Comparison of ENCODE assay signal across 21 cellular contexts in genomic region chr11:708511-708910, GRCh38. TPM values are rescaled to one million over a fixed set of nuclear protein-coding genes. Genes with fewer than 3 reads are reported as not detected.
DNase-seq lines count a peak whose midpoint lies in the region; TF ChIP-seq lines count a peak whose summit lies in the region.
"Had no signal": no experiment of that assay in that cellular context is flagged by ENCODE, and none has a peak within 500 bp of the region (broad histone marks: within the 10 kb centered on the region; RNA-seq: fewer than 3 reads in every experiment).

No MANE protein-coding gene starts in this region.

- CTCF ChIA-PET in PC-9 (lab: Charles Lee), result no interaction called here

- H3K79me2 ChIP-seq in PC-9 (ENCODE audit: low read depth) (peaks cover 33% of the 10 kb centered on the region), osteoblast (ENCODE audit: insufficient read depth, low read length) (peaks cover 2% of the 10 kb centered on the region)

- H3K27me3 ChIP-seq in BLaER1 (peaks cover 68% of the 10 kb centered on the region), PC-9 (ENCODE audit: insufficient read depth, low read depth) (no peaks in the 10 kb centered on the region), osteoblast (ENCODE audit: insufficient read depth, low read length) (no peaks in the 10 kb centered on the region), uterus (no peaks in the 10 kb centered on the region)
- H3K27me3 ChIP-seq in effector memory CD4-positive, alpha-beta T cell (replicated peaks; ENCODE audit: control insufficient read depth, insufficient read depth, low read length, poor library complexity, severe bottlenecking), result peaks cover 16% of the 10 kb centered on the region
- H3K27me3 ChIP-seq: SJSA1 had no signal

- H3K9me3 ChIP-seq in BLaER1, result no peaks in the 10 kb centered on the region
- no peaks in the 10 kb centered on the region for H3K9me3 ChIP-seq in PC-9 (ENCODE audit: insufficient read depth, low read depth)
- no peaks in the 10 kb centered on the region for H3K9me3 ChIP-seq in osteoblast (ENCODE audit: low read depth, low read length)
- H3K9me3 ChIP-seq in effector memory CD4-positive, alpha-beta T cell (ENCODE audit: control insufficient read depth, low read length), result no peaks in the 10 kb centered on the region
- no peaks in the 10 kb centered on the region for H3K9me3 ChIP-seq in uterus
- H3K9me3 ChIP-seq: HAP-1, SJSA1 had no signal

- H3F3A ChIP-seq in PC-9 (ENCODE audit: insufficient read depth, low read depth), result peaks cover 14% of the 10 kb centered on the region; the same call in 1 of the 2 replicates

- H3K9ac ChIP-seq in BLaER1, result no peak overlapping the region
- H3K9ac ChIP-seq: neural progenitor cell had no signal

- DNase-seq in PC-9, result no peak
- no peak for DNase-seq in epithelial cell of proximal tubule (ENCODE audit: low read depth)
- DNase-seq in osteoblast (ENCODE audit: insufficient read length, low spot score, missing footprints), result peak; percentile 88
- no peak for DNase-seq in effector memory CD4-positive, alpha-beta T cell
- DNase-seq in uterus, result no peak
- DNase-seq in LoVo (ENCODE audit: low spot score), result no peak
- DNase-seq in UCSD-AML1 (lab: John Stamatoyannopoulos, UW; ENCODE audit: unreplicated experiment), result no peak
- DNase-seq: activated CD4-positive, alpha-beta T cell treated with anti-CD3 and anti-CD28 coated beads for 1 hour; caudate nucleus; effector memory CD8-positive, alpha-beta T cell; hippocampal formation; KG1; NCI-H1092 treated with DMSO at 0.1 percent for 48 hours; NCI-H2081 treated with DMSO at 0.1 percent for 48 hours; NCI-H510A treated with DMSO at 0.1 percent for 48 hours; stimulated activated CD4-positive, alpha-beta T cell treated with anti-CD3 and anti-CD28 coated beads, Interleukin-12 subunit alpha, Interleukin-12 subunit beta, amount 100 ng/mL, for 4 hours had no signal

- H3K4me1 ChIP-seq in BLaER1, result peaks cover 42% of the 10 kb centered on the region
- peaks cover 17% of the 10 kb centered on the region for H3K4me1 ChIP-seq in PC-9 (replicated peaks; ENCODE audit: insufficient read depth)
- peaks cover 10% of the 10 kb centered on the region for H3K4me1 ChIP-seq in osteoblast (ENCODE audit: insufficient read depth, low read length)
- peaks cover 15% of the 10 kb centered on the region for H3K4me1 ChIP-seq in effector memory CD4-positive, alpha-beta T cell (ENCODE audit: control insufficient read depth, insufficient read depth, low read length, poor library complexity, severe bottlenecking)
- peaks cover 0 to 4% of the 10 kb centered on the region in 2 donors for H3K4me1 ChIP-seq in uterus
- H3K4me1 ChIP-seq: HAP-1, SJSA1 had no signal

- H2AFZ ChIP-seq in PC-9 (no peak overlapping the region), osteoblast (ENCODE audit: low read length) (no peak overlapping the region)
- H2AFZ ChIP-seq: neural progenitor cell had no signal

- no peak for TF ChIP-seq POLR2A in uterus (IDR thresholded peaks at IDR 0.05)

- POLR2A ChIA-PET in PC-9 (lab: Charles Lee; ENCODE audit: unreplicated experiment), result no interaction called here

- intact Hi-C loops in PC-9 (cut with micrococcal nuclease; ENCODE audit: unreplicated experiment), result no loop called here
- intact Hi-C loops in uterus (cut with DNase I; ENCODE audit: low total_unique reads), result no loop called here

- no peaks in the 10 kb centered on the region for H3K9me2 ChIP-seq in PC-9 (ENCODE audit: insufficient read depth)

- H3K36me3 ChIP-seq in BLaER1 (peaks cover 17% of the 10 kb centered on the region; the same call in 1 of the 2 replicates), PC-9 (ENCODE audit: low read depth) (no peaks in the 10 kb centered on the region), osteoblast (ENCODE audit: insufficient read depth, low read length) (no peaks in the 10 kb centered on the region), uterus (no peaks in the 10 kb centered on the region)
- no peaks in the 10 kb centered on the region for H3K36me3 ChIP-seq in effector memory CD4-positive, alpha-beta T cell (ENCODE audit: control insufficient read depth, insufficient read depth, low read length)
- H3K36me3 ChIP-seq: HAP-1, neural progenitor cell, SJSA1 had no signal

- H3K4me2 ChIP-seq in BLaER1, result peak overlapping the region; percentile 35
- peak overlapping the region; percentile 93 for H3K4me2 ChIP-seq in PC-9
- H3K4me2 ChIP-seq in osteoblast (ENCODE audit: insufficient read depth, low read length), result no peak overlapping the region
- H3K4me2 ChIP-seq: neural progenitor cell had no signal

- peaks cover 36% of the 10 kb centered on the region for H4K20me1 ChIP-seq in BLaER1
- peaks cover 3% of the 10 kb centered on the region; the same call in 1 of the 2 replicates for H4K20me1 ChIP-seq in PC-9 (ENCODE audit: insufficient read depth)
- H4K20me1 ChIP-seq in osteoblast (ENCODE audit: insufficient read depth, low read length), result no peaks in the 10 kb centered on the region

- no TSS peak for BruUV-seq in PC-9 (replicated peaks; lab: Mats Ljungman, UMichigan)

- no peak for TF ChIP-seq CTCF in PC-9 (conservative IDR thresholded peaks at IDR 0.05)
- TF ChIP-seq CTCF in epithelial cell of proximal tubule (conservative IDR thresholded peaks at IDR 0.05; ENCODE audit: low read depth, low read length), result no peak
- no peak for TF ChIP-seq CTCF in osteoblast (IDR thresholded peaks at IDR 0.05; ENCODE audit: extremely low read depth, low read depth, low read length)
- no peak for TF ChIP-seq CTCF in uterus (IDR thresholded peaks at IDR 0.05)

- H3K27ac ChIP-seq in BLaER1 (no peak overlapping the region), PC-9 (peak overlapping the region; percentile 81), osteoblast (ENCODE audit: low read depth, low read length) (no peak overlapping the region), uterus (no peak overlapping the region)
- no peak overlapping the region for H3K27ac ChIP-seq in effector memory CD4-positive, alpha-beta T cell (ENCODE audit: insufficient read depth, low read length, poor library complexity, severe bottlenecking)
- H3K27ac ChIP-seq: HL-60, neural progenitor cell, SJSA1 had no signal

- H3K4me3 ChIP-seq in BLaER1, result no peak overlapping the region
- peak overlapping the region; percentile 84; the same call in 1 of the 2 replicates for H3K4me3 ChIP-seq in PC-9
- H3K4me3 ChIP-seq in epithelial cell of proximal tubule (ENCODE audit: low read depth, low read length), result peak overlapping the region; percentile 67
- H3K4me3 ChIP-seq in osteoblast (ENCODE audit: insufficient read depth, low read length), result no peak overlapping the region
- H3K4me3 ChIP-seq in effector memory CD4-positive, alpha-beta T cell (ENCODE audit: insufficient read depth, low read depth, low read length, poor library complexity, severe bottlenecking), result no peak overlapping the region
- H3K4me3 ChIP-seq in uterus, result no peak overlapping the region
- H3K4me3 ChIP-seq: HAP-1, neural progenitor cell, SJSA1 had no signal

RNA-seq across cellular contexts. Expression of gene EPS8L2, which starts 2.5 kb away (rescaled TPM):
- total RNA-seq in PC-9 (2021) (228 and 229 TPM in 2 replicates), epithelial cell of proximal tubule (145 and 151 TPM in 2 replicates), osteoblast (29.7 and 30.1 TPM in 2 replicates), uterus (10 to 100 TPM; 12.2 to 52.8 (median 32.3) TPM)
- total RNA-seq: SJSA1 had no signal

RNA-seq across cellular contexts. Expression of gene TMEM80, which starts 12.9 kb away (rescaled TPM):
- total RNA-seq in PC-9 (2021), result 34.0 and 36.6 TPM in 2 replicates
- 10.7 and 20.8 TPM in 2 replicates for total RNA-seq in epithelial cell of proximal tubule
- 17.4 and 21.2 TPM in 2 replicates for total RNA-seq in osteoblast
- 10 to 100 TPM in 2 of 4 donors, 1 to 10 TPM in 2; 2.6 to 35.3 (median 8.1) TPM for total RNA-seq in uterus

RNA-seq across cellular contexts. Expression of gene DEAF1, which starts 13.5 kb away (rescaled TPM):
- total RNA-seq in PC-9 (2021), result 36.9 and 44.4 TPM in 2 replicates
- total RNA-seq in epithelial cell of proximal tubule, result 38.2 and 40.4 TPM in 2 replicates
- total RNA-seq in osteoblast, result 38.0 and 44.2 TPM in 2 replicates
- total RNA-seq in uterus, result 10 to 100 TPM in 2 of 4 donors, 1 to 10 TPM in 2; 7.9 to 45.6 (median 20.4) TPM

RNA-seq across cellular contexts. Expression of gene TALDO1, which starts 38.8 kb away (rescaled TPM):
- total RNA-seq in PC-9 (2021), result 434 and 446 TPM in 2 replicates
- total RNA-seq in epithelial cell of proximal tubule, result 332 and 365 TPM in 2 replicates
- total RNA-seq in osteoblast, result 204 TPM in 2 replicates
- 100 to 1,000 TPM in 1 of 4 donors, 10 to 100 TPM in 3; 60.3 to 146 (median 66.9) TPM for total RNA-seq in uterus

Comparison
In these comparisons a context has a peak if more than half of its experiments do, and no peak if none do; other contexts are left out.
1. H3K4me3 ChIP-seq: peak in PC-9 (single experiment) and epithelial cell of proximal tubule (single experiment); none in BLaER1 (single experiment), osteoblast (single experiment), effector memory CD4-positive, alpha-beta T cell (single experiment) and uterus (0 of 2).